24 cellular contexts compared by ENCODE assay signal in the genomic region with DNA sequence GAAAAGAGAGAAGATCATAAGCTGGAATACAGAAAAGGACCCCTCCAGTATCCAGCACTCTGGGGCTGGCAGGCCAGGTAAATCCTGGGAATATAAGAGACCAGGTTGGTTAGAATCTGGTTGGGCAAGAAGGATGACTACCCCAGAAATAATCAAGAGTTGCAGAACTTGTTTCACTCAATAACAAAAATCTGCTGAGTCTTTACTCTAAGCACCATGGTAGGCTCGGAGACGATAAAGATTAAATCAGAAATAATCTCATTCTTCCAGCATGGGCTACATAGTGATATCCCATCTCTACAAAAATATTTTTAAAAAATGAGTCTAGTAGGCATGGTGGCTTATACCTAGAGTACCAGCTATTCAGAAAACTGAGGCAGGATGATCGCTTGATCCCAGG.
"Had no signal": no experiment of that assay in that cellular context is flagged by ENCODE, and none has a peak within 500 bp of the region (broad histone marks: within the 10 kb centered on the region; RNA-seq: fewer than 3 reads in every experiment).

No MANE protein-coding gene starts in this region.

- DNase-seq: naive thymus-derived CD4-positive, alpha-beta T cell; natural killer cell; occipital lobe; pancreas; posterior cingulate gyrus; psoas muscle; right cardiac atrium; right lobe of liver; sigmoid colon; small intestine; stimulated activated CD4-positive, alpha-beta T cell treated with anti-CD3 and anti-CD28 coated beads, Interleukin-15, amount 100 ng/mL, for 24 hours; stimulated activated CD4-positive, alpha-beta T cell treated with anti-CD3 and anti-CD28 coated beads, Interleukin-2, amount 100 ng/mL, for 24 hours; stimulated activated CD4-positive, alpha-beta T cell treated with anti-CD3 and anti-CD28 coated beads, Interleukin-2, amount 100 ng/mL, for 48 hours; stimulated activated CD4-positive, alpha-beta T cell treated with anti-CD3 and anti-CD28 coated beads, Interleukin-4, amount 100 ng/mL, for 24 hours; stimulated activated naive B cell treated with anti-CD40 and anti-IgM and Interleukin-4, amounts not matched to agents 10 μg/mL and 1 μg/mL and 100 μg/mL, for 72 hours; stimulated activated naive CD4-positive, alpha-beta T cell treated with Interleukin-2 at 50 U/mL for 16 hours; stomach; thyroid gland; upper lobe of right lung; uterus had no signal

- ATAC-seq: naive thymus-derived CD4-positive, alpha-beta T cell; natural killer cell; pancreas; psoas muscle; right cardiac atrium; right lobe of liver; stimulated activated effector memory CD8-positive, alpha-beta T cell treated with anti-CD3 and anti-CD28 coated beads, Interleukin-12 subunit alpha, Interleukin-12 subunit beta, amount 100 ng/mL, for 72 hours; stimulated activated naive B cell treated with anti-CD40 and anti-IgM and Interleukin-4, amounts not matched to agents 10 μg/mL and 1 μg/mL and 100 μg/mL, for 72 hours; upper lobe of right lung had no signal

- H3K36me3 ChIP-seq: neural progenitor cell, pancreas, right lobe of liver, sigmoid colon, stomach, thoracic aorta, thyroid gland, tibial nerve, upper lobe of right lung, uterus had no signal

- H3K4me2 ChIP-seq: neural progenitor cell had no signal

- H3K27me3 ChIP-seq: neural progenitor cell, pancreas, sigmoid colon, stomach, thyroid gland, tibial nerve, upper lobe of right lung, uterus had no signal

- H3K27ac ChIP-seq: neural progenitor cell, pancreas, psoas muscle, right lobe of liver, sigmoid colon, stomach, thoracic aorta, thyroid gland, tibial nerve, upper lobe of right lung, uterus had no signal

- H3K4me1 ChIP-seq: neural progenitor cell, pancreas, psoas muscle, right lobe of liver, sigmoid colon, stomach, tibial nerve, upper lobe of right lung, uterus had no signal

- H3K9me3 ChIP-seq: pancreas, psoas muscle, right lobe of liver, sigmoid colon, stomach, thoracic aorta, thyroid gland, tibial nerve, upper lobe of right lung, uterus had no signal

- H3K4me3 ChIP-seq: neural progenitor cell, pancreas, psoas muscle, right lobe of liver, sigmoid colon, stomach, thoracic aorta, thyroid gland, tibial nerve, upper lobe of right lung, uterus had no signal

- H2AFZ ChIP-seq: neural progenitor cell had no signal

- H3K9ac ChIP-seq: neural progenitor cell had no signal
